In genomic region chr12:87182696-87183233, GRCh38 we compare ENCODE assay signal across 22 cellular contexts.
"Had no signal": no experiment of that assay in that cellular context is flagged by ENCODE, and none has a peak within 500 bp of the region (broad histone marks: within the 10 kb centered on the region; RNA-seq: fewer than 3 reads in every experiment).

No MANE protein-coding gene starts in this region.

- H3K9me3 ChIP-seq: neutrophil, pancreas, psoas muscle, right lobe of liver, sigmoid colon, thoracic aorta, thyroid gland, tibial nerve, upper lobe of right lung, uterus had no signal

- DNase-seq: naive B cell; naive thymus-derived CD8-positive, alpha-beta T cell; nephron progenitor cell; nucleus accumbens; pancreas; psoas muscle; right cardiac atrium; right lobe of liver; sigmoid colon; small intestine; stimulated activated CD4-positive, alpha-beta T cell treated with anti-CD3 and anti-CD28 coated beads, Interleukin-12 subunit alpha, Interleukin-12 subunit beta, amount 100 ng/mL, for 4 hours; stimulated activated CD4-positive, alpha-beta T cell treated with anti-CD3 and anti-CD28 coated beads, Interleukin-1b, Interleukin-23, amount 100 ng/mL, for 48 hours; stimulated activated CD4-positive, alpha-beta T cell treated with anti-CD3 and anti-CD28 coated beads, Interleukin-4, amount 100 ng/mL, for 24 hours; stimulated activated naive B cell treated with anti-CD40 and anti-IgM and Interleukin-4, amounts not matched to agents 10 μg/mL and 1 μg/mL and 100 μg/mL, for 72 hours; stimulated activated naive CD4-positive, alpha-beta T cell treated with Interleukin-2 at 50 U/mL for 16 hours; stomach; thyroid gland; upper lobe of right lung; uterus had no signal

- H3K4me1 ChIP-seq: pancreas, psoas muscle, right lobe of liver, sigmoid colon, stomach, thyroid gland, tibial nerve, upper lobe of right lung, uterus had no signal

- H3K27ac ChIP-seq: neutrophil, pancreas, psoas muscle, right lobe of liver, sigmoid colon, stomach, thoracic aorta, thyroid gland, tibial nerve, upper lobe of right lung, uterus had no signal

- H3K27me3 ChIP-seq: neutrophil, pancreas, right lobe of liver, sigmoid colon, stomach, thyroid gland, tibial nerve, upper lobe of right lung, uterus had no signal

- H3K4me3 ChIP-seq: pancreas, psoas muscle, right lobe of liver, sigmoid colon, stomach, thoracic aorta, thyroid gland, tibial nerve, upper lobe of right lung, uterus had no signal

- H3K36me3 ChIP-seq: neutrophil, pancreas, right lobe of liver, sigmoid colon, stomach, thoracic aorta, thyroid gland, tibial nerve, upper lobe of right lung, uterus had no signal
